Comparison of ENCODE assay signal across 8 cellular contexts in the genomic region with DNA sequence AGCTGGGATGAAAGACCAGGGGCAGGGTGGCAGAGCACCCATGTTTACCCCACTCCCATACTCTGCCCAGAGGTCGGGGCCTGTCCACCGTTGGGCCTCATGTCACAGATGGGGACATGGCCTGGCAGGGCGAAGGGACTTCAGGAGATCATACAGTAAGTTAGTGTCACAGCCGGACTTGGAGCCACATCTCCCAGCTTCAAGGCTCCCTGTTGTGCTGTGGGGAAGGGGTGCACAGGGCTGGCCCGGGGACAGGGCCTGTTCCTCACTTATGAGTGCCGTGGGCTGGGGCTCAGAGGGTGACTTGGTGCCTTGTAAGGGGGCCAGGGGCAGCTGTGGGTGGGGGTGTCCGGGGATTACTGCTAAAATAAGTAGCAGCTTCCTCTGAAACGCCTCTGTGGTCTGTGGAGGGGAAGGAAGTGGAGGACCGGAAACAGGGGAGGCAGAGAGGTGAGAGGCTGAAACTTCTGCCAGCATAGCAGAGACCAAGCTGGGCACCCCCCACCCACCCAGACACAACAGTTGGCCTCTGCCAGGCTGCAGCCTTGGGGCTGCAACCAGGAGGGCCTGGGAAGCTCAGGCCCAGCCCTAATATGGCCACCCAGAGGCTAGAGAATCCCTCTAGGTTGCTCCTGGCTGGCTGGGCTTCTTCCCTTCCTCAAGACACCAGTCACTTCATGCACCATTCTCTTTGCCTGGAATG. TPM values are rescaled to one million over a fixed set of nuclear protein-coding genes. Genes with fewer than 3 reads are reported as not detected.
DNase-seq lines count a peak whose midpoint lies in the region; ATAC-seq and TF ChIP-seq lines count a peak whose summit lies in the region.

No MANE protein-coding gene starts in this region.

- peak; percentile 31 for ATAC-seq in GM21447 (IDR thresholded peaks at IDR 0.05; ENCODE audit: unreplicated experiment)
- ATAC-seq in sciatic nerve = peak; percentile 1

- intact Hi-C loops in adrenal gland (cut with DNase I) = no loop called here
- intact Hi-C loops in sciatic nerve (cut with DNase I) = no loop called here

- H3K4me1 ChIP-seq in adrenal gland (replicated peaks in 1 of 2) = peaks cover 0 to 19% of the 10 kb centered on the region in 2 donors

- H3K36me3 ChIP-seq in adrenal gland (replicated peaks in 1 of 2) = no peaks in the 10 kb centered on the region

- no peaks in the 10 kb centered on the region for H3K9me3 ChIP-seq in adrenal gland (replicated peaks in 1 of 3)

- H3K27ac ChIP-seq in adrenal gland = peak overlapping the region in 3 of 5 donors; percentile 12 to 52 (median 28)

- H3K4me3 ChIP-seq in adrenal gland = no peak overlapping the region

- no peaks in the 10 kb centered on the region for H3K27me3 ChIP-seq in adrenal gland

- 57 to 69% (median 68%) methylated on average over 8 to 9 of the region's 9 CpGs for WGBS in adrenal gland, 4 donors

- DNase-seq in SIG-M5 (lab: John Stamatoyannopoulos, UW) (peak; percentile 22), adrenal gland (peak in 3 of 7 donors; percentile 15 to 66 (median 25)), sciatic nerve (ENCODE audit: low spot score) (peak; percentile 61), NCI-H1694 treated with DMSO at 0.1 percent for 48 hours (lab: John Stamatoyannopoulos, UW) (no peak), NCI-H1048 (lab: John Stamatoyannopoulos, UW) (no peak), NCI-H526 treated with DMSO at 0.1 percent for 48 hours (lab: John Stamatoyannopoulos, UW) (no peak), mucosa of gallbladder (ENCODE audit: low spot score) (no peak)

- TF ChIP-seq CTCF in adrenal gland (IDR thresholded peaks at IDR 0.05) = no peak

- TF ChIP-seq POLR2A in adrenal gland (IDR thresholded peaks at IDR 0.05) = no peak

RNA-seq across cellular contexts. Expression of a gene that starts 41.1 kb away (rescaled TPM):
- total RNA-seq in adrenal gland (10 to 100 TPM in 7 of 8 donors, 1 to 10 TPM in 1; 6.6 to 27.2 (median 20.5) TPM), sciatic nerve (103 TPM), mucosa of gallbladder (96.7 TPM)
- 1 to 10 TPM; 4.0 to 8.5 (median 8.3) TPM for polyA plus RNA-seq in adrenal gland

Comparison
In these comparisons a context has a peak if more than half of its experiments do, and no peak if none do; other contexts are left out.
1. DNase-seq: peak in SIG-M5 (single experiment) and sciatic nerve (single experiment); none in NCI-H1694 treated with DMSO at 0.1 percent for 48 hours (single experiment), NCI-H1048 (single experiment), NCI-H526 treated with DMSO at 0.1 percent for 48 hours (single experiment) and mucosa of gallbladder (single experiment).